26 cellular contexts compared by ENCODE assay signal in genomic region chr1:180905927-180906326, GRCh38.
"Had no signal": no experiment of that assay in that cellular context is flagged by ENCODE, and none has a peak within 500 bp of the region (broad histone marks: within the 10 kb centered on the region; RNA-seq: fewer than 3 reads in every experiment).

No MANE protein-coding gene starts in this region.

- H3K4me1 Mint-ChIP-seq: activated naive CD8-positive, alpha-beta T cell treated with anti-CD3 and anti-CD28 coated beads, Interleukin-2, amount 50 U/mL, for 24 hours; brain had no signal

- ATAC-seq: activated CD4-positive, alpha-beta T cell treated with anti-CD3 and anti-CD28 coated beads for 36 hours; activated CD4-positive, CD25-positive, alpha-beta regulatory T cell treated with anti-CD3 and anti-CD28 coated beads, Interleukin-2, amount 50 U/mL, for 24 hours; activated CD8-positive, alpha-beta T cell treated with anti-CD3 and anti-CD28 coated beads, Interleukin-2, amount 10 ng/mL, durations not matched to agents 7 days and 5 days; activated naive CD8-positive, alpha-beta T cell treated with anti-CD3 and anti-CD28 coated beads, Interleukin-2, amount 50 U/mL, for 24 hours had no signal

- H3K4me3 Mint-ChIP-seq: activated CD4-positive, alpha-beta T cell treated with anti-CD3 and anti-CD28 coated beads for 36 hours; activated CD4-positive, alpha-beta T cell treated with anti-CD3 and anti-CD28 coated beads, Interleukin-2, amount 10 ng/mL, durations not matched to agents 7 days and 5 days; activated CD8-positive, alpha-beta T cell treated with anti-CD3 and anti-CD28 coated beads, Interleukin-2, amount 10 ng/mL, durations not matched to agents 7 days and 5 days; activated naive CD4-positive, alpha-beta T cell treated with anti-CD3 and anti-CD28 coated beads, Interleukin-2, amount 10 ng/mL, durations not matched to agents 7 days and 5 days; activated naive CD8-positive, alpha-beta T cell; activated naive CD8-positive, alpha-beta T cell treated with anti-CD3 and anti-CD28 coated beads, Interleukin-2, amount 50 U/mL, for 24 hours; brain; T-helper 1 cell treated with Interleukin-12 subunit alpha and Interleukin-12 subunit beta and Interleukin-4 antibody, amounts not matched to agents 30 μg/mL and 1 μg/mL, for 36 hours; T-helper 2 cell treated with Interferon-gamma antibody and Interleukin-4, amounts not matched to agents 5 μg/mL and 100 μg/mL, for 36 hours had no signal

- H3K27ac Mint-ChIP-seq: activated CD4-positive, alpha-beta T cell treated with anti-CD3 and anti-CD28 coated beads for 36 hours; activated CD4-positive, alpha-beta T cell treated with anti-CD3 and anti-CD28 coated beads, Interleukin-2, amount 10 ng/mL, durations not matched to agents 7 days and 5 days; activated CD8-positive, alpha-beta T cell treated with anti-CD3 and anti-CD28 coated beads, Interleukin-2, amount 10 ng/mL, durations not matched to agents 7 days and 5 days; activated naive CD4-positive, alpha-beta T cell treated with anti-CD3 and anti-CD28 coated beads, Interleukin-2, amount 10 ng/mL, durations not matched to agents 7 days and 5 days; activated naive CD8-positive, alpha-beta T cell; activated naive CD8-positive, alpha-beta T cell treated with anti-CD3 and anti-CD28 coated beads, Interleukin-2, amount 50 U/mL, for 24 hours; brain; T-helper 1 cell treated with Interleukin-12 subunit alpha and Interleukin-12 subunit beta and Interleukin-4 antibody, amounts not matched to agents 30 μg/mL and 1 μg/mL, for 36 hours; T-helper 2 cell treated with Interferon-gamma antibody and Interleukin-4, amounts not matched to agents 5 μg/mL and 100 μg/mL, for 36 hours had no signal

- DNase-seq: activated CD4-positive, alpha-beta T cell treated with anti-CD3 and anti-CD28 coated beads for 36 hours; activated CD4-positive, alpha-beta T cell treated with anti-CD3 and anti-CD28 coated beads, Interleukin-2, amount 10 ng/mL, durations not matched to agents 7 days and 5 days; activated CD4-positive, alpha-beta T cell treated with anti-CD3 and anti-CD28 coated beads, Interleukin-2, amount 50 U/mL, for 48 hours; activated CD8-positive, alpha-beta memory T cell treated with anti-CD3 and anti-CD28 coated beads, Interleukin-2, amount 50 U/mL, for 4 hours; activated CD8-positive, alpha-beta T cell treated with anti-CD3 and anti-CD28 coated beads, Interleukin-2, amount 10 ng/mL, durations not matched to agents 7 days and 5 days; activated effector memory CD4-positive, alpha-beta T cell treated with Interleukin-2 at 50 U/mL for 16 hours; activated naive CD4-positive, alpha-beta T cell treated with anti-CD3 and anti-CD28 coated beads, Interleukin-2, amount 10 ng/mL, durations not matched to agents 7 days and 5 days; activated naive CD8-positive, alpha-beta T cell treated with anti-CD3 and anti-CD28 coated beads, Interleukin-2, amount 50 U/mL, for 24 hours; anterior cingulate cortex; central memory CD4-positive, alpha-beta T cell; NCI-H1105; NCI-H1417 treated with DMSO at 0.1 percent for 48 hours; NCI-H1694 treated with DMSO at 0.1 percent for 48 hours; NCI-H2029; NCI-H345; NCI-H524 treated with DMSO at 0.1 percent for 48 hours; NCI-H748 treated with DMSO at 0.1 percent for 48 hours; NK-92 treated with Interleukin-12 subunit alpha and Interleukin-12 subunit beta, amount 100 ng/mL, for 24 hours; OCI-M1; Right ventricle myocardium superior had no signal

- H3K9me3 Mint-ChIP-seq: T-helper 1 cell treated with Interleukin-12 subunit alpha and Interleukin-12 subunit beta and Interleukin-4 antibody, amounts not matched to agents 30 μg/mL and 1 μg/mL, for 36 hours; T-helper 2 cell treated with Interferon-gamma antibody and Interleukin-4, amounts not matched to agents 5 μg/mL and 100 μg/mL, for 36 hours had no signal

- FAIRE-seq: bronchial epithelial cell had no signal

- H3K36me3 Mint-ChIP-seq: activated naive CD4-positive, alpha-beta T cell treated with anti-CD3 and anti-CD28 coated beads, Interleukin-2, amount 10 ng/mL, durations not matched to agents 7 days and 5 days; activated naive CD8-positive, alpha-beta T cell; brain had no signal
